In genomic region chr7:141587304-141587703, GRCh38 we compare ENCODE assay signal across 1 cellular context.
TF ChIP-seq lines count a peak whose summit lies in the region.

No MANE protein-coding gene starts in this region.

TF ChIP-seq in GM23338, 12 proteins besides CTCF, POLR2A, EP300 and RAD21:
- TF ChIP-seq STAT1 (IDR thresholded peaks at IDR 0.05; ENCODE audit: unreplicated experiment) (no peak), JUNB (IDR thresholded peaks at IDR 0.05; ENCODE audit: unreplicated experiment) (no peak), REST (IDR thresholded peaks at IDR 0.05; ENCODE audit: unreplicated experiment) (no peak), EZH2 (IDR thresholded peaks at IDR 0.05; ENCODE audit: low read depth, unreplicated experiment) (no peak), NANOG (IDR thresholded peaks at IDR 0.05; ENCODE audit: borderline replicate concordance) (no peak), ZNF114 (CRISPR knock-in tag; IDR thresholded peaks at IDR 0.05) (no peak), EZH2phosphoT487 (IDR thresholded peaks at IDR 0.05; ENCODE audit: unreplicated experiment) (no peak), ZNF331 (CRISPR knock-in tag; IDR thresholded peaks at IDR 0.05; ENCODE audit: low read depth) (no peak), POLR2AphosphoS5 (IDR thresholded peaks at IDR 0.05; ENCODE audit: low read depth) (no peak), ZNF462 (CRISPR knock-in tag; IDR thresholded peaks at IDR 0.05) (no peak)
